In the genomic region with DNA sequence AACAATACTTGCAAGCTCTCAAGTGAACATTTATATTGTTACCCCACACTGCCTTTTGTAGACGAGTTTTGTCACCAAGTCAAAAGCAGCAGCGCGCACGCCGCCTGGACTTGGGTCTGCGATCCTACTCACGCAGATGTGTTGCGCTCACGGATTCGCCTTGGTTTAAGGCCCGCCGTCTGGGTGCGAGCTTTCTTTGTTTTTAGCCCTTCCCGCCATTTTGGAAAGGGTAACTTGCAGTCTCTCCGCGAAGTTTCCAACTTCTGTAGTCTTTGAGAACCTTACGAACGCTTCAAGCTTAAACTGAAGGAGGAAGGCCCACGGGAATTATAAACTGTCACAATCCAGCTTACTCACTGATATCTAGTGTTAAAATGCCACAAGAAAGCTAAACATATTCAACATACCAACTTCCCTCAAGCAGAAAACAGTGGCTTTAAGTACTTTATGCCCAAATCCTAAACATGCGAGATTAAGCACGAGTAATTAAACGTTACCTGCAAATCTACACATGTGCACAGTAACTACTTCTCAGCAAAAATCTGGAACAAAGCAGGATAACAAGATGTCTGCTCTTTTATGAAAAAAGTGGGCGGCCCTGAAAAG, we compare ENCODE assay signal across 8 cellular contexts.
DNase-seq lines count a peak whose midpoint lies in the region; ATAC-seq, FAIRE-seq and TF ChIP-seq lines count a peak whose summit lies in the region.

No MANE protein-coding gene starts in this region.

- peaks cover 14 to 32% (median 18%) of the 10 kb centered on the region in 4 donors for H3K4me1 Mint-ChIP-seq in CD4-positive, CD25-positive, alpha-beta regulatory T cell
- H3K4me1 Mint-ChIP-seq in IgD-negative memory B cell: peaks cover 5 to 16% (median 7%) of the 10 kb centered on the region in 3 donors
- peaks cover 37% of the 10 kb centered on the region for H3K4me1 Mint-ChIP-seq in T-helper 1 cell treated with Interleukin-12 subunit alpha and Interleukin-12 subunit beta and Interleukin-4 antibody, amounts not matched to agents 30 μg/mL and 1 μg/mL, for 36 hours (ENCODE audit: low read depth)
- H3K4me1 Mint-ChIP-seq in MCF 10A (ENCODE audit: insufficient read depth, unreplicated experiment): peaks cover 10% of the 10 kb centered on the region

- POLR2A ChIA-PET in MCF 10A (lab: Yijun Ruan, JAX): interaction anchor here (0.5 to 6.6 kb wide), 63 partner anchors 11 to 1794 kb away, joined by 3 to 353 read pairs (median 5); partner anchors contain the start of gene HMGN4

- no peak for FAIRE-seq in kidney (lab: Jason Lieb, UNC)

- peak; percentile 23 to 84 (median 63) for DNase-seq in CD4-positive, CD25-positive, alpha-beta regulatory T cell
- DNase-seq in MCF 10A (ENCODE audit: unreplicated experiment): peak; percentile 44
- peak; percentile 85 for DNase-seq in kidney
- DNase-seq in stimulated activated CD4-positive, alpha-beta T cell treated with anti-CD3 and anti-CD28 coated beads, Interleukin-12 subunit alpha, Interleukin-12 subunit beta, amount 100 ng/mL, for 4 hours: peak; percentile 38
- DNase-seq in KBM-7: no peak
- DNase-seq in amniotic stem cell (lab: John Stamatoyannopoulos, UW): no peak

- H3K9me3 ChIP-seq in CD4-positive, CD25-positive, alpha-beta regulatory T cell (ENCODE audit: control insufficient read depth in 2 of 2, low read length in 2 of 2): peaks cover 3 to 9% of the 10 kb centered on the region in 2 experiments
- no peaks in the 10 kb centered on the region for H3K9me3 ChIP-seq in kidney (ENCODE audit: control insufficient read depth in 1 of 2, low read length in 2 of 2)

- H3K9ac ChIP-seq in kidney (ENCODE audit: low read length in 2 of 2): peak overlapping the region; percentile 66 to 87

- no peak for TF ChIP-seq CTCF in MCF 10A (IDR thresholded peaks at IDR 0.05; ENCODE audit: unreplicated experiment)
- no peak for TF ChIP-seq CTCF in kidney (IDR thresholded peaks at IDR 0.05; ENCODE audit: borderline replicate concordance, extremely low read depth, insufficient read depth)

- H3K36me3 Mint-ChIP-seq in CD4-positive, CD25-positive, alpha-beta regulatory T cell: peaks cover 12% of the 10 kb centered on the region
- H3K36me3 Mint-ChIP-seq in IgD-negative memory B cell (peaks cover 4% of the 10 kb centered on the region), MCF 10A (ENCODE audit: insufficient read depth, unreplicated experiment) (peaks cover 19% of the 10 kb centered on the region)
- H3K36me3 Mint-ChIP-seq in T-helper 1 cell treated with Interleukin-12 subunit alpha and Interleukin-12 subunit beta and Interleukin-4 antibody, amounts not matched to agents 30 μg/mL and 1 μg/mL, for 36 hours (ENCODE audit: low read depth): peaks cover 21% of the 10 kb centered on the region

- CTCF ChIA-PET in MCF 10A (lab: Yijun Ruan, JAX): interaction anchor here (1.0 to 1.2 kb wide), 3 partner anchors 11 to 14 kb away, joined by 3 to 4 read pairs (median 4); a partner anchor contains a TSS

- no TSS peak for BruUV-seq in MCF 10A (replicated peaks; lab: Mats Ljungman, UMichigan)

- H3K4me3 ChIP-seq in CD4-positive, CD25-positive, alpha-beta regulatory T cell (ENCODE audit: low read depth, low read length): peak overlapping the region; percentile 96
- H3K4me3 ChIP-seq in kidney (ENCODE audit: low read length in 2 of 2): peak overlapping the region; percentile 82 to 85

- H3K27ac ChIP-seq in CD4-positive, CD25-positive, alpha-beta regulatory T cell (ENCODE audit: insufficient read depth, low read length, poor library complexity, severe bottlenecking): peak overlapping the region; percentile 97
- peak overlapping the region; percentile 91 to 92 for H3K27ac ChIP-seq in kidney (ENCODE audit: low read depth in 2 of 2, low read length in 2 of 2)

- H3K4me3 Mint-ChIP-seq in CD4-positive, CD25-positive, alpha-beta regulatory T cell: peak overlapping the region; percentile 89 to 93 (median 91)
- H3K4me3 Mint-ChIP-seq in IgD-negative memory B cell (peak overlapping the region; percentile 86 to 96 (median 96)), MCF 10A (ENCODE audit: unreplicated experiment) (peak overlapping the region; percentile 91)
- H3K4me3 Mint-ChIP-seq in T-helper 1 cell treated with Interleukin-12 subunit alpha and Interleukin-12 subunit beta and Interleukin-4 antibody, amounts not matched to agents 30 μg/mL and 1 μg/mL, for 36 hours: peak overlapping the region; percentile 80

- no peaks in the 10 kb centered on the region for H3K27me3 ChIP-seq in CD4-positive, CD25-positive, alpha-beta regulatory T cell (ENCODE audit: control insufficient read depth, insufficient read depth, low read length)

- peak overlapping the region; percentile 98 to 100 (median 99) for H3K27ac Mint-ChIP-seq in CD4-positive, CD25-positive, alpha-beta regulatory T cell
- H3K27ac Mint-ChIP-seq in IgD-negative memory B cell: peak overlapping the region; percentile 93 to 100 (median 100)
- H3K27ac Mint-ChIP-seq in T-helper 1 cell treated with Interleukin-12 subunit alpha and Interleukin-12 subunit beta and Interleukin-4 antibody, amounts not matched to agents 30 μg/mL and 1 μg/mL, for 36 hours: peak overlapping the region; percentile 95
- peak overlapping the region; percentile 92 for H3K27ac Mint-ChIP-seq in MCF 10A (ENCODE audit: low read depth, unreplicated experiment)

- H3K9me3 Mint-ChIP-seq in CD4-positive, CD25-positive, alpha-beta regulatory T cell: peaks cover 0 to 9% (median 4%) of the 10 kb centered on the region in 7 donors
- H3K9me3 Mint-ChIP-seq in IgD-negative memory B cell (peaks cover 0 to 4% (median 4%) of the 10 kb centered on the region in 3 donors), MCF 10A (ENCODE audit: unreplicated experiment) (no peaks in the 10 kb centered on the region)
- H3K9me3 Mint-ChIP-seq in T-helper 1 cell treated with Interleukin-12 subunit alpha and Interleukin-12 subunit beta and Interleukin-4 antibody, amounts not matched to agents 30 μg/mL and 1 μg/mL, for 36 hours: peaks cover 10% of the 10 kb centered on the region

- intact Hi-C loops in MCF 10A (cut with micrococcal nuclease) (loop anchor here (1.0 to 5.0 kb wide), 6 partner anchors 12 to 848 kb away; a partner anchor contains a TSS), kidney (cut with DNase I) (no loop called here)

- in situ Hi-C loops in KBM-7 (cut with MboI; ENCODE audit: low pct_unique_long_range_greater_than_20kb, low sequenced_read_pairs): no loop called here

- no peak for ATAC-seq in CD4-positive, CD25-positive, alpha-beta regulatory T cell (ENCODE audit: low read depth in 2 of 2)

- peaks cover 20% of the 10 kb centered on the region for H3K27me3 Mint-ChIP-seq in CD4-positive, CD25-positive, alpha-beta regulatory T cell
- H3K27me3 Mint-ChIP-seq in IgD-negative memory B cell: peaks cover 2% of the 10 kb centered on the region
- H3K27me3 Mint-ChIP-seq in T-helper 1 cell treated with Interleukin-12 subunit alpha and Interleukin-12 subunit beta and Interleukin-4 antibody, amounts not matched to agents 30 μg/mL and 1 μg/mL, for 36 hours (ENCODE audit: low read depth): peaks cover 4% of the 10 kb centered on the region
- H3K27me3 Mint-ChIP-seq in MCF 10A (ENCODE audit: insufficient read depth, unreplicated experiment): no peaks in the 10 kb centered on the region

- no peaks in the 10 kb centered on the region for H3K36me3 ChIP-seq in CD4-positive, CD25-positive, alpha-beta regulatory T cell (ENCODE audit: control insufficient read depth, insufficient read depth, low read length)
- H3K36me3 ChIP-seq in kidney (ENCODE audit: control insufficient read depth in 1 of 2, insufficient read depth in 2 of 2, low read length in 2 of 2): no peaks in the 10 kb centered on the region

- peaks cover 28% of the 10 kb centered on the region for H3K4me1 ChIP-seq in CD4-positive, CD25-positive, alpha-beta regulatory T cell (ENCODE audit: control insufficient read depth, insufficient read depth, low read length, poor library complexity, severe bottlenecking)
- H3K4me1 ChIP-seq in kidney (ENCODE audit: control insufficient read depth in 1 of 2, insufficient read depth in 1 of 2, low read depth in 1 of 2, low read length in 2 of 2): peaks cover 0 to 4% of the 10 kb centered on the region in 2 donors

Comparison
In these comparisons a context has a peak if more than half of its experiments do, and no peak if none do; other contexts are left out.
1. DNase-seq: peak in CD4-positive, CD25-positive, alpha-beta regulatory T cell (3 of 3), MCF 10A (single experiment), kidney (single experiment) and stimulated activated CD4-positive, alpha-beta T cell treated with anti-CD3 and anti-CD28 coated beads, Interleukin-12 subunit alpha, Interleukin-12 subunit beta, amount 100 ng/mL, for 4 hours (single experiment); none in KBM-7 (single experiment) and amniotic stem cell (single experiment).
2. Peak in every context shown above with its lines, with median percentiles within 50 percentile points of each other: H3K27ac Mint-ChIP-seq and H3K4me3 Mint-ChIP-seq.